In the genomic region with DNA sequence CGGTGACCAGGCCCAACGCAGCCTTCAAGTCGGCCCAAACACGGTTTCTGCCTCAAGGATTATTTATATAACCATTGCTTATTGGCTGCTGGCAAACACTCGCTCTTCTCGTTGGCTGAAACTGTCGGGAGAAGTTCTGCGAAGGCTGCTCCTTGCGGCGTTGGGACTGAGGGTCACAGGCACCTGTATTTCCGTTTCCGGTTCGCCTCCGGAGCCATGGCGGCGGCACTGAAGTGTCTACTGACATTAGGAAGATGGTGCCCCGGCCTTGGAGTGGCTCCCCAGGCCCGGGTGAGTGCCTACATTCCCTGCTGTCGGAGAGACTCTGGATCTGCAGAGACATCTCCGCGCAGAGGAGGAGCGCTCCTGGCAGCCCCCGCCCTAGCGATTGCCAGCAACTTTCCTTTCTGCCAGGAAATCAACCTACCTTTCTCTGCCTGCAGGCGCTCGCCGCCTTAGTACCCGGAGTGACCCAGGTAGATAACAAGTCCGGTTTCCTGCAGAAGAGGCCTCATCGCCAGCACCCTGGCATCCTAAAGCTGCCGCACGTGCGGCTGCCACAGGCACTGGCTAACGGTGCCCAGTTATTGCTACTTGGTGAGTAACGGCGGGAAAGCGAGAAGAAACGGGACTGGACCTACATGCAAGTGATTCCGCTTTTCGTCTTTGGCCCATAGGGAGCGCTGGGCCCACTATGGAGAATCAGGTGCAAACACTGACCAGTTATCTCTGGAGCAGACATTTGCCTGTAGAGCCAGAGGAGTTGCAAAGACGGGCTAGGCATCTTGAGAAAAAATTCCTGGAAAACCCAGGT, we compare ENCODE assay signal across 1 cellular context.
A peak's percentile ranks its signal among the peaks of the same experiment; 100 is the strongest.
TF ChIP-seq lines count a peak whose summit lies in the region.

METTL17 (plus strand) TSS at position 194 of the 814 bp plus-strand sequence; CDS start at position 217, 23 bp downstream.

TF ChIP-seq in HepG2, 621 proteins besides CTCF, POLR2A, EP300 and RAD21 (continued from another document and continues in another):
- TF ChIP-seq THAP9 (CRISPR knock-in tag; IDR thresholded peaks at IDR 0.05; ENCODE audit: borderline replicate concordance) (peak; percentile 86; the same call in 1 of the 2 replicates), TOE1 (CRISPR knock-in tag; IDR thresholded peaks at IDR 0.05) (no peak), RCOR2 (CRISPR knock-in tag; IDR thresholded peaks at IDR 0.05) (peak; percentile 19; the same call in 1 of the 2 replicates), CSRNP1 (CRISPR knock-in tag; IDR thresholded peaks at IDR 0.05) (no peak), ZSCAN9 (CRISPR knock-in tag; IDR thresholded peaks at IDR 0.05; ENCODE audit: borderline replicate concordance) (peak; percentile 68; the same call in 1 of the 2 replicates), POLR2AphosphoS2 (IDR thresholded peaks at IDR 0.05; ENCODE audit: low read depth, low read length) (no peak), PRDM4 (CRISPR knock-in tag; IDR thresholded peaks at IDR 0.05; ENCODE audit: borderline replicate concordance) (no peak), SUZ12 (IDR thresholded peaks at IDR 0.05; ENCODE audit: low read depth, low read length) (no peak), HCFC1 (IDR thresholded peaks at IDR 0.05; ENCODE audit: low read depth, low read length) (peak; percentile 74), ZBTB8A (CRISPR knock-in tag; IDR thresholded peaks at IDR 0.05; ENCODE audit: borderline replicate concordance, low read depth) (no peak), HOXA3 (CRISPR knock-in tag; IDR thresholded peaks at IDR 0.05) (peak; percentile 89), ZNF724P (CRISPR knock-in tag; IDR thresholded peaks at IDR 0.05; ENCODE audit: borderline replicate concordance) (no peak), NFIB (CRISPR knock-in tag; IDR thresholded peaks at IDR 0.05; ENCODE audit: borderline replicate concordance) (no peak), MEIS2 (CRISPR knock-in tag; IDR thresholded peaks at IDR 0.05) (no peak; the same call in none of the 2 replicates), ARID5B (CRISPR knock-in tag; IDR thresholded peaks at IDR 0.05) (peak; percentile 43), ZSCAN31 (CRISPR knock-in tag; IDR thresholded peaks at IDR 0.05; ENCODE audit: low read depth) (peak; percentile 57), RFX5 (IDR thresholded peaks at IDR 0.05; ENCODE audit: low read depth, low read length) (0 out of 2 replicates have a peak, but pooled peaks have one; percentile 19), POLR2AphosphoS5 (IDR thresholded peaks at IDR 0.05; ENCODE audit: low read depth, low read length) (peak; percentile 81), NR2F6 (IDR thresholded peaks at IDR 0.05) (no peak), NR2F6 (CRISPR knock-in tag; IDR thresholded peaks at IDR 0.05) (peak; percentile 46; the same call in 1 of the 2 replicates), REPIN1 (CRISPR knock-in tag; IDR thresholded peaks at IDR 0.05; ENCODE audit: borderline replicate concordance, low read depth) (peak; percentile 70; the same call in 1 of the 2 replicates), TEAD2 (CRISPR knock-in tag; IDR thresholded peaks at IDR 0.05) (no peak), SAP130 (CRISPR knock-in tag; IDR thresholded peaks at IDR 0.05; ENCODE audit: low read depth) (peak; percentile 79), ZNF180 (CRISPR knock-in tag; IDR thresholded peaks at IDR 0.05; ENCODE audit: borderline replicate concordance, low read depth) (no peak), SIX1 (CRISPR knock-in tag; IDR thresholded peaks at IDR 0.05; ENCODE audit: borderline replicate concordance) (no peak)
- TF ChIP-seq, protein P1, sequence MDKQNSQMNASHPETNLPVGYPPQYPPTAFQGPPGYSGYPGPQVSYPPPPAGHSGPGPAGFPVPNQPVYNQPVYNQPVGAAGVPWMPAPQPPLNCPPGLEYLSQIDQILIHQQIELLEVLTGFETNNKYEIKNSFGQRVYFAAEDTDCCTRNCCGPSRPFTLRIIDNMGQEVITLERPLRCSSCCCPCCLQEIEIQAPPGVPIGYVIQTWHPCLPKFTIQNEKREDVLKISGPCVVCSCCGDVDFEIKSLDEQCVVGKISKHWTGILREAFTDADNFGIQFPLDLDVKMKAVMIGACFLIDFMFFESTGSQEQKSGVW (CRISPR knock-in tag; IDR thresholded peaks at IDR 0.05; ENCODE audit: borderline replicate concordance): no peak
- TF ChIP-seq, protein P2, sequence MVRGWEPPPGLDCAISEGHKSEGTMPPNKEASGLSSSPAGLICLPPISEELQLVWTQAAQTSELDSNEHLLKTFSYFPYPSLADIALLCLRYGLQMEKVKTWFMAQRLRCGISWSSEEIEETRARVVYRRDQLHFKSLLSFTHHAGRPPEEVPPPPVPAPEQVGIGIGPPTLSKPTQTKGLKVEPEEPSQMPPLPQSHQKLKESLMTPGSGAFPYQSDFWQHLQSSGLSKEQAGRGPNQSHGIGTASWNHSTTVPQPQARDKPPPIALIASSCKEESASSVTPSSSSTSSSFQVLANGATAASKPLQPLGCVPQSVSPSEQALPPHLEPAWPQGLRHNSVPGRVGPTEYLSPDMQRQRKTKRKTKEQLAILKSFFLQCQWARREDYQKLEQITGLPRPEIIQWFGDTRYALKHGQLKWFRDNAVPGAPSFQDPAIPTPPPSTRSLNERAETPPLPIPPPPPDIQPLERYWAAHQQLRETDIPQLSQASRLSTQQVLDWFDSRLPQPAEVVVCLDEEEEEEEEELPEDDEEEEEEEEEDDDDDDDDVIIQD (CRISPR knock-in tag; IDR thresholded peaks at IDR 0.05; ENCODE audit: low read depth): no peak
- TF ChIP-seq, protein P3, sequence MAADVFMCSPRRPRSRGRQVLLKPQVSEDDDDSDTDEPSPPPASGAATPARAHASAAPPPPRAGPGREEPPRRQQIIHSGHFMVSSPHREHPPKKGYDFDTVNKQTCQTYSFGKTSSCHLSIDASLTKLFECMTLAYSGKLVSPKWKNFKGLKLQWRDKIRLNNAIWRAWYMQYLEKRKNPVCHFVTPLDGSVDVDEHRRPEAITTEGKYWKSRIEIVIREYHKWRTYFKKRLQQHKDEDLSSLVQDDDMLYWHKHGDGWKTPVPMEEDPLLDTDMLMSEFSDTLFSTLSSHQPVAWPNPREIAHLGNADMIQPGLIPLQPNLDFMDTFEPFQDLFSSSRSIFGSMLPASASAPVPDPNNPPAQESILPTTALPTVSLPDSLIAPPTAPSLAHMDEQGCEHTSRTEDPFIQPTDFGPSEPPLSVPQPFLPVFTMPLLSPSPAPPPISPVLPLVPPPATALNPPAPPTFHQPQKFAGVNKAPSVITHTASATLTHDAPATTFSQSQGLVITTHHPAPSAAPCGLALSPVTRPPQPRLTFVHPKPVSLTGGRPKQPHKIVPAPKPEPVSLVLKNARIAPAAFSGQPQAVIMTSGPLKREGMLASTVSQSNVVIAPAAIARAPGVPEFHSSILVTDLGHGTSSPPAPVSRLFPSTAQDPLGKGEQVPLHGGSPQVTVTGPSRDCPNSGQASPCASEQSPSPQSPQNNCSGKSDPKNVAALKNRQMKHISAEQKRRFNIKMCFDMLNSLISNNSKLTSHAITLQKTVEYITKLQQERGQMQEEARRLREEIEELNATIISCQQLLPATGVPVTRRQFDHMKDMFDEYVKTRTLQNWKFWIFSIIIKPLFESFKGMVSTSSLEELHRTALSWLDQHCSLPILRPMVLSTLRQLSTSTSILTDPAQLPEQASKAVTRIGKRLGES (CRISPR knock-in tag; IDR thresholded peaks at IDR 0.05; ENCODE audit: borderline replicate concordance): peak; percentile 62; the same call in 1 of the 2 replicates
- TF ChIP-seq, protein P4, sequence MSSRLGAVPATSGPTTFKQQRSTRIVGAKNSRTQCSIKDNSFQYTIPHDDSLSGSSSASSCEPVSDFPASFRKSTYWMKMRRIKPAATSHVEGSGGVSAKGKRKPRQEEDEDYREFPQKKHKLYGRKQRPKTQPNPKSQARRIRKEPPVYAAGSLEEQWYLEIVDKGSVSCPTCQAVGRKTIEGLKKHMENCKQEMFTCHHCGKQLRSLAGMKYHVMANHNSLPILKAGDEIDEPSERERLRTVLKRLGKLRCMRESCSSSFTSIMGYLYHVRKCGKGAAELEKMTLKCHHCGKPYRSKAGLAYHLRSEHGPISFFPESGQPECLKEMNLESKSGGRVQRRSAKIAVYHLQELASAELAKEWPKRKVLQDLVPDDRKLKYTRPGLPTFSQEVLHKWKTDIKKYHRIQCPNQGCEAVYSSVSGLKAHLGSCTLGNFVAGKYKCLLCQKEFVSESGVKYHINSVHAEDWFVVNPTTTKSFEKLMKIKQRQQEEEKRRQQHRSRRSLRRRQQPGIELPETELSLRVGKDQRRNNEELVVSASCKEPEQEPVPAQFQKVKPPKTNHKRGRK (CRISPR knock-in tag; IDR thresholded peaks at IDR 0.05): no peak
